Comparison of ENCODE assay signal across 10 cellular contexts in genomic region chr15:45187578-45187893, GRCh38. TPM values are rescaled to one million over a fixed set of nuclear protein-coding genes. Genes with fewer than 3 reads are reported as not detected.
DNase-seq lines count a peak whose midpoint lies in the region; ATAC-seq and TF ChIP-seq lines count a peak whose summit lies in the region.
"Had no signal": no experiment of that assay in that cellular context is flagged by ENCODE, and none has a peak within 500 bp of the region (broad histone marks: within the 10 kb centered on the region; RNA-seq: fewer than 3 reads in every experiment).

No MANE protein-coding gene starts in this region.

- H3K36me3 ChIP-seq in neuronal stem cell (replicated peaks in 1 of 2; ENCODE audit: control insufficient read depth in 2 of 2, insufficient read depth in 2 of 2, low read length in 2 of 2), result peaks cover 2 to 23% of the 10 kb centered on the region in 2 donors

- no peak overlapping the region for H3K27ac Mint-ChIP-seq in endothelial cell (ENCODE audit: unreplicated experiment)
- no peak overlapping the region for H3K27ac Mint-ChIP-seq in activated CD4-positive, alpha-beta memory T cell treated with anti-CD3 and anti-CD28 coated beads, Interleukin-2, amount 10 ng/mL, durations not matched to agents 7 days and 5 days

- H3K79me1 ChIP-seq in neuronal stem cell (ENCODE audit: low read depth, low read length), result peaks cover 13% of the 10 kb centered on the region

- POLR2A ChIA-PET in activated CD4-positive, alpha-beta memory T cell treated with anti-CD3 and anti-CD28 coated beads, Interleukin-2, amount 10 ng/mL, durations not matched to agents 7 days and 5 days (lab: Charles Lee), result interaction anchor here (1.2 kb wide), 1 partner anchor 11 kb away, joined by 4 read pairs; no protein-coding TSS in a partner anchor

- no peak overlapping the region for H2BK15ac ChIP-seq in neuronal stem cell (ENCODE audit: low read length)

- no peak overlapping the region for H3K14ac ChIP-seq in neuronal stem cell (ENCODE audit: low read length)

- H2AFZ ChIP-seq in neuronal stem cell (ENCODE audit: low read length), result peak overlapping the region; percentile 84

- DNase-seq in AG10803 (ENCODE audit: low read depth), result no peak
- DNase-seq in endothelial cell (ENCODE audit: low spot score), result peak; percentile 37
- no peak for DNase-seq in neuronal stem cell (ENCODE audit: low spot score)
- no peak for DNase-seq in activated CD4-positive, alpha-beta memory T cell treated with anti-CD3 and anti-CD28 coated beads, Interleukin-2, amount 10 ng/mL, durations not matched to agents 7 days and 5 days

- H2AK5ac ChIP-seq in neuronal stem cell (ENCODE audit: low read depth, low read length), result peak overlapping the region; percentile 5

- no peak overlapping the region for H2BK12ac ChIP-seq in neuronal stem cell (ENCODE audit: low read length)

- no peak overlapping the region for H2BK120ac ChIP-seq in neuronal stem cell (ENCODE audit: low read depth, low read length)

- H3K23ac ChIP-seq in neuronal stem cell (ENCODE audit: low read depth, low read length, poor library complexity), result no peak overlapping the region

- CTCF ChIA-PET in activated CD4-positive, alpha-beta memory T cell treated with anti-CD3 and anti-CD28 coated beads, Interleukin-2, amount 10 ng/mL, durations not matched to agents 7 days and 5 days (lab: Charles Lee), result interaction anchor here (1.2 to 2.2 kb wide), 2 partner anchors 11 to 24 kb away, joined by 6 read pairs; no protein-coding TSS in a partner anchor

- peaks cover 18% of the 10 kb centered on the region for H3K27me3 Mint-ChIP-seq in endothelial cell (ENCODE audit: unreplicated experiment)
- peaks cover 33% of the 10 kb centered on the region for H3K27me3 Mint-ChIP-seq in activated CD4-positive, alpha-beta memory T cell treated with anti-CD3 and anti-CD28 coated beads, Interleukin-2, amount 10 ng/mL, durations not matched to agents 7 days and 5 days

- peaks cover 11 to 37% of the 10 kb centered on the region in 2 donors for H3K4me1 ChIP-seq in neuronal stem cell (ENCODE audit: control insufficient read depth in 2 of 2, insufficient read depth in 1 of 2, low read depth in 1 of 2, low read length in 2 of 2)

- peak overlapping the region; percentile 91 for H3K18ac ChIP-seq in neuronal stem cell (ENCODE audit: low read length)

- ATAC-seq in GM18873 (IDR thresholded peaks at IDR 0.05; ENCODE audit: low FRiP score, unreplicated experiment), result no peak
- no peak for ATAC-seq in HG02588 (IDR thresholded peaks at IDR 0.05; ENCODE audit: unreplicated experiment)
- ATAC-seq in HG03108 (IDR thresholded peaks at IDR 0.05; ENCODE audit: unreplicated experiment), result no peak

- no peak overlapping the region for H3K27ac ChIP-seq in neuronal stem cell (replicated peaks; ENCODE audit: low read length)

- H3K4me3 Mint-ChIP-seq in endothelial cell (ENCODE audit: unreplicated experiment), result no peak overlapping the region
- H3K4me3 Mint-ChIP-seq in activated CD4-positive, alpha-beta memory T cell treated with anti-CD3 and anti-CD28 coated beads, Interleukin-2, amount 10 ng/mL, durations not matched to agents 7 days and 5 days, result no peak overlapping the region

- no peak for TF ChIP-seq EP300 in Ishikawa (IDR thresholded peaks at IDR 0.05; ENCODE audit: borderline replicate concordance)

- H3K4me3 ChIP-seq in AG10803 (ENCODE audit: low read length) (peak overlapping the region; percentile 75), neuronal stem cell (ENCODE audit: low read length in 2 of 2) (peak overlapping the region; percentile 81 to 88)

- no peak overlapping the region for H4K8ac ChIP-seq in neuronal stem cell (ENCODE audit: low read depth, low read length)

- peaks cover 0 to 7% (median 0%) of the 10 kb centered on the region in 3 experiments for H3K27me3 ChIP-seq in neuronal stem cell (ENCODE audit: control insufficient read depth in 3 of 3, insufficient read depth in 3 of 3, low read depth in 1 of 3, low read length in 3 of 3)

- H3K36me3 Mint-ChIP-seq in endothelial cell (ENCODE audit: low read depth, unreplicated experiment), result peaks cover 8% of the 10 kb centered on the region
- no peaks in the 10 kb centered on the region for H3K36me3 Mint-ChIP-seq in activated CD4-positive, alpha-beta memory T cell treated with anti-CD3 and anti-CD28 coated beads, Interleukin-2, amount 10 ng/mL, durations not matched to agents 7 days and 5 days (ENCODE audit: low read depth)

- H3K9ac ChIP-seq in neuronal stem cell (ENCODE audit: low read depth, low read length, poor library complexity), result peak overlapping the region; percentile 83

- H2BK5ac ChIP-seq in neuronal stem cell (ENCODE audit: low read length), result peak overlapping the region; percentile 90

- no peaks in the 10 kb centered on the region for H3K9me3 Mint-ChIP-seq in endothelial cell (ENCODE audit: unreplicated experiment)
- no peaks in the 10 kb centered on the region for H3K9me3 Mint-ChIP-seq in activated CD4-positive, alpha-beta memory T cell treated with anti-CD3 and anti-CD28 coated beads, Interleukin-2, amount 10 ng/mL, durations not matched to agents 7 days and 5 days
- H3K9me3 Mint-ChIP-seq: activated naive CD4-positive, alpha-beta T cell treated with anti-CD3 and anti-CD28 coated beads for 36 hours had no signal

- TF ChIP-seq CTCF in AG10803 (conservative IDR thresholded peaks at IDR 0.05; ENCODE audit: low read length) (no peak), endothelial cell (IDR thresholded peaks at IDR 0.05; ENCODE audit: unreplicated experiment) (no peak)

- peaks cover 0 to 3% of the 10 kb centered on the region in 2 donors for H3K9me3 ChIP-seq in neuronal stem cell (replicated peaks in 1 of 2; ENCODE audit: control insufficient read depth in 2 of 2, insufficient read depth in 1 of 2, low read depth in 1 of 2, low read length in 2 of 2)

- peak overlapping the region; percentile 49 for H3K4me2 ChIP-seq in neuronal stem cell (ENCODE audit: insufficient read depth, low read length, poor library complexity, severe bottlenecking)

- peaks cover 30% of the 10 kb centered on the region for H3K4me1 Mint-ChIP-seq in endothelial cell (ENCODE audit: unreplicated experiment)
- peaks cover 12% of the 10 kb centered on the region for H3K4me1 Mint-ChIP-seq in activated CD4-positive, alpha-beta memory T cell treated with anti-CD3 and anti-CD28 coated beads, Interleukin-2, amount 10 ng/mL, durations not matched to agents 7 days and 5 days

- no CpG with 5 or more reads among the region's 43 CpGs for WGBS in neuronal stem cell (ENCODE audit: extremely low coverage in 2 of 2, insufficient read length in 2 of 2, insufficient replicate concordance in 1 of 2), 2 donors

- H4K91ac ChIP-seq in neuronal stem cell (ENCODE audit: low read depth, low read length, poor library complexity), result no peak overlapping the region

- no peak overlapping the region for H3K4ac ChIP-seq in neuronal stem cell (ENCODE audit: low read length)

- no peak for TF ChIP-seq RAD21 in Ishikawa (IDR thresholded peaks at IDR 0.05; ENCODE audit: low read depth)

TF ChIP-seq in Ishikawa, 13 proteins besides CTCF, POLR2A, EP300 and RAD21:
- TF ChIP-seq REST (IDR thresholded peaks at IDR 0.05; ENCODE audit: low read depth) (no peak), ZBTB7A (IDR thresholded peaks at IDR 0.05; ENCODE audit: low read depth) (peak; percentile 37; the same call in 1 of the 2 replicates)

RNA-seq across cellular contexts. Expression of gene SHF, which starts 0.2 kb away (rescaled TPM):
- 23.0 TPM for total RNA-seq in endothelial cell (ENCODE audit: unreplicated experiment)
- polyA plus RNA-seq in neuronal stem cell (2013, experiment 1 of 2), result 31.0 TPM
- 29.9 TPM for polyA plus RNA-seq in neuronal stem cell (2013, experiment 2 of 2)
- 1 to 10 TPM; 1.7 to 2.0 TPM for total RNA-seq in activated CD4-positive, alpha-beta memory T cell treated with anti-CD3 and anti-CD28 coated beads, Interleukin-2, amount 10 ng/mL, durations not matched to agents 7 days and 5 days

RNA-seq across cellular contexts. Expression of gene DUOX1, which starts 57.7 kb away (rescaled TPM):
- total RNA-seq in endothelial cell (ENCODE audit: unreplicated experiment), result not detected
- polyA plus RNA-seq in neuronal stem cell (2013, experiment 1 of 2), result 0.06 TPM
- 0.03 TPM for polyA plus RNA-seq in neuronal stem cell (2013, experiment 2 of 2)
- under 1 TPM in 1 of 2 experiments, not detected in 1; 0.08 TPM for total RNA-seq in activated CD4-positive, alpha-beta memory T cell treated with anti-CD3 and anti-CD28 coated beads, Interleukin-2, amount 10 ng/mL, durations not matched to agents 7 days and 5 days

RNA-seq across cellular contexts. Expression of gene DUOXA1, which starts 57.9 kb away (rescaled TPM):
- 1.9 TPM for total RNA-seq in endothelial cell (ENCODE audit: unreplicated experiment)
- polyA plus RNA-seq in neuronal stem cell (2013, experiment 1 of 2), result 0.04 TPM
- not detected for polyA plus RNA-seq in neuronal stem cell (2013, experiment 2 of 2)
- total RNA-seq in activated CD4-positive, alpha-beta memory T cell treated with anti-CD3 and anti-CD28 coated beads, Interleukin-2, amount 10 ng/mL, durations not matched to agents 7 days and 5 days, result not detected
- total RNA-seq: activated naive CD4-positive, alpha-beta T cell treated with anti-CD3 and anti-CD28 coated beads for 36 hours; Daoy had no signal
